Comparison of ENCODE assay signal across 21 cellular contexts in genomic region chr16:85753559-85753958, GRCh38. TPM values are rescaled to one million over a fixed set of nuclear protein-coding genes. Genes with fewer than 3 reads are reported as not detected.
DNase-seq lines count a peak whose midpoint lies in the region; ATAC-seq, FAIRE-seq and TF ChIP-seq lines count a peak whose summit lies in the region.
"Had no signal": no experiment of that assay in that cellular context is flagged by ENCODE, and none has a peak within 500 bp of the region (broad histone marks: within the 10 kb centered on the region; RNA-seq: fewer than 3 reads in every experiment).

No MANE protein-coding gene starts in this region.

- H3K27me3 Mint-ChIP-seq in type B pancreatic cell: peaks cover 40% of the 10 kb centered on the region

- dilution Hi-C loops in keratinocyte (cut with MboI; ENCODE audit: extremely low pct_ligation_motif_present, low sequenced_read_pairs): no loop called here

- H3K4me3 Mint-ChIP-seq in type B pancreatic cell: no peak overlapping the region
- H3K4me3 Mint-ChIP-seq: activated CD8-positive, alpha-beta memory T cell treated with anti-CD3 and anti-CD28 coated beads, Interleukin-2, amount 10 ng/mL, durations not matched to agents 7 days and 5 days; dendritic cell treated with granulocyte-macrophage colony-stimulating factor and Interleukin-4, amounts not matched to agents 40 ng/mL and 50 ng/mL, for 4 days; stimulated activated naive CD8-positive, alpha-beta T cell treated with anti-CD3 and anti-CD28 coated beads, Interleukin-15, amount 100 ng/mL, for 72 hours had no signal

- no peaks in the 10 kb centered on the region for H3K9me3 ChIP-seq in PC-3 (ENCODE audit: low read length)
- H3K9me3 ChIP-seq in keratinocyte (ENCODE audit: control insufficient read depth, low read depth, low read length): no peaks in the 10 kb centered on the region
- H3K9me3 ChIP-seq: HAP-1, lower lobe of right lung, upper lobe of right lung had no signal

- H3K27ac ChIP-seq in PC-3 (ENCODE audit: low read length) (0 out of 2 replicates have a peak overlapping the region, but pooled peaks have one; percentile 16), keratinocyte (ENCODE audit: control insufficient read depth, insufficient read depth, low read length) (peak overlapping the region; percentile 87)
- H3K27ac ChIP-seq: 22Rv1, lower lobe of right lung, upper lobe of right lung had no signal

- intact Hi-C loops in PC-3 (cut with micrococcal nuclease): no loop called here

- H3K4me3 ChIP-seq in PC-3 (ENCODE audit: low read length) (no peak overlapping the region), keratinocyte (ENCODE audit: control insufficient read depth in 2 of 3, extremely low read depth in 1 of 3, insufficient read depth in 2 of 3, low read depth in 1 of 3, low read length in 3 of 3) (no peak overlapping the region)
- H3K4me3 ChIP-seq: HAP-1, lower lobe of right lung, upper lobe of right lung had no signal

- peaks cover 12% of the 10 kb centered on the region for H3K4me1 Mint-ChIP-seq in type B pancreatic cell (ENCODE audit: unreplicated experiment)

- CTCF ChIA-PET in PC-3 (lab: Charles Lee): no interaction called here

- DNase-seq in DMS79 treated with DMSO at 0.1 percent for 48 hours (lab: John Stamatoyannopoulos, UW) (peak; percentile 32), DMS79 (lab: John Stamatoyannopoulos, UW) (no peak), PC-3 (peak; percentile 55), keratinocyte (ENCODE audit: low read depth, low spot score) (no peak), type B pancreatic cell (ENCODE audit: extremely low spot score, unreplicated experiment) (no peak), SHP77 (lab: John Stamatoyannopoulos, UW) (no peak), OCI-M2 (lab: John Stamatoyannopoulos, UW; ENCODE audit: unreplicated experiment) (no peak)
- DNase-seq: activated CD8-positive, alpha-beta memory T cell treated with anti-CD3 and anti-CD28 coated beads, Interleukin-2, amount 10 ng/mL, durations not matched to agents 7 days and 5 days; AML-193; GDM1; hippocampal formation; lower lobe of right lung; NCI-H748 treated with DMSO at 0.1 percent for 48 hours; stimulated activated naive CD8-positive, alpha-beta T cell treated with anti-CD3 and anti-CD28 coated beads, Interleukin-15, amount 100 ng/mL, for 72 hours; T-helper 9 cell; upper lobe of right lung had no signal

- TF ChIP-seq CTCF in PC-3 (conservative IDR thresholded peaks at IDR 0.05; ENCODE audit: low read depth, low read length) (no peak), keratinocyte (optimal IDR thresholded peaks at IDR 0.05 in 1 of 3, IDR thresholded peaks at IDR 0.05 in 1 of 3, conservative IDR thresholded peaks at IDR 0.05 in 1 of 3; ENCODE audit: extremely low read depth in 1 of 3, insufficient read depth in 2 of 3, low read length in 3 of 3) (no peak), type B pancreatic cell (conservative IDR thresholded peaks at IDR 0.05) (no peak)

- H3K27me3 ChIP-seq in PC-3 (ENCODE audit: low read length): no peaks in the 10 kb centered on the region
- no peaks in the 10 kb centered on the region for H3K27me3 ChIP-seq in keratinocyte (ENCODE audit: control insufficient read depth, extremely low read depth, insufficient read depth, low read length)
- H3K27me3 ChIP-seq: upper lobe of right lung had no signal

- H3K4me2 ChIP-seq in PC-3 (ENCODE audit: low read length) (peak overlapping the region; percentile 89), keratinocyte (ENCODE audit: control insufficient read depth, extremely low read depth, insufficient read depth, low read depth, low read length) (peak overlapping the region; percentile 98)

- H3K9me2 ChIP-seq in PC-3 (replicated peaks; ENCODE audit: low read length): no peaks in the 10 kb centered on the region

- no peak for ATAC-seq in PC-3
- no peak for ATAC-seq in HG02678 (IDR thresholded peaks at IDR 0.05; ENCODE audit: unreplicated experiment)
- ATAC-seq: activated CD8-positive, alpha-beta memory T cell treated with anti-CD3 and anti-CD28 coated beads, Interleukin-2, amount 10 ng/mL, durations not matched to agents 7 days and 5 days; stimulated activated naive CD8-positive, alpha-beta T cell treated with anti-CD3 and anti-CD28 coated beads, Interleukin-15, amount 100 ng/mL, for 72 hours; upper lobe of right lung had no signal

- H3K79me2 ChIP-seq in PC-3 (ENCODE audit: low read length): peaks cover 21% of the 10 kb centered on the region
- H3K79me2 ChIP-seq in keratinocyte (ENCODE audit: control insufficient read depth, insufficient read depth, low read length): peaks cover 19% of the 10 kb centered on the region

- no peaks in the 10 kb centered on the region for H3K9me3 Mint-ChIP-seq in type B pancreatic cell
- H3K9me3 Mint-ChIP-seq: dendritic cell treated with granulocyte-macrophage colony-stimulating factor and Interleukin-4, amounts not matched to agents 40 ng/mL and 50 ng/mL, for 4 days; stimulated activated naive CD8-positive, alpha-beta T cell treated with anti-CD3 and anti-CD28 coated beads, Interleukin-15, amount 100 ng/mL, for 72 hours had no signal

- no TSS peak for BruUV-seq in PC-3 (replicated peaks; lab: Mats Ljungman, UMichigan)

- H3K27ac Mint-ChIP-seq in type B pancreatic cell: peak overlapping the region; percentile 11
- H3K27ac Mint-ChIP-seq: activated CD8-positive, alpha-beta memory T cell treated with anti-CD3 and anti-CD28 coated beads, Interleukin-2, amount 10 ng/mL, durations not matched to agents 7 days and 5 days; dendritic cell treated with granulocyte-macrophage colony-stimulating factor and Interleukin-4, amounts not matched to agents 40 ng/mL and 50 ng/mL, for 4 days; stimulated activated naive CD8-positive, alpha-beta T cell treated with anti-CD3 and anti-CD28 coated beads, Interleukin-15, amount 100 ng/mL, for 72 hours had no signal

- POLR2A ChIA-PET in PC-3 (lab: Charles Lee; ENCODE audit: unreplicated experiment): no interaction called here

- H3K9ac ChIP-seq in PC-3 (ENCODE audit: low read length) (no peak overlapping the region), keratinocyte (ENCODE audit: control insufficient read depth, extremely low read depth, insufficient read depth, low read length) (peak overlapping the region; percentile 10)

- H3K36me3 Mint-ChIP-seq in type B pancreatic cell: no peaks in the 10 kb centered on the region
- H3K36me3 Mint-ChIP-seq: activated CD8-positive, alpha-beta memory T cell treated with anti-CD3 and anti-CD28 coated beads, Interleukin-2, amount 10 ng/mL, durations not matched to agents 7 days and 5 days had no signal

- no peaks in the 10 kb centered on the region for H4K20me1 ChIP-seq in PC-3 (ENCODE audit: low read length)
- peaks cover 3% of the 10 kb centered on the region for H4K20me1 ChIP-seq in keratinocyte (ENCODE audit: control insufficient read depth, extremely low read depth, insufficient read depth, low read length)

- no peak for FAIRE-seq in keratinocyte (lab: Jason Lieb, UNC)
- FAIRE-seq: islet of Langerhans had no signal

- H2AFZ ChIP-seq in PC-3 (ENCODE audit: low read length) (no peak overlapping the region), keratinocyte (ENCODE audit: control insufficient read depth, low read length) (no peak overlapping the region)

- no peaks in the 10 kb centered on the region for H3K36me3 ChIP-seq in PC-3 (ENCODE audit: low read depth, low read length)
- peaks cover 0 to 8% of the 10 kb centered on the region in 2 experiments for H3K36me3 ChIP-seq in keratinocyte (ENCODE audit: control insufficient read depth in 2 of 2, extremely low read depth in 1 of 2, insufficient read depth in 2 of 2, low read length in 2 of 2)
- H3K36me3 ChIP-seq: HAP-1, lower lobe of right lung, upper lobe of right lung had no signal

- H3F3A ChIP-seq in PC-3 (ENCODE audit: low read length, unreplicated experiment): no peaks in the 10 kb centered on the region

- H3K4me1 ChIP-seq in PC-3 (ENCODE audit: insufficient read depth, low read length) (peaks cover 41% of the 10 kb centered on the region), keratinocyte (ENCODE audit: control insufficient read depth, extremely low read depth, insufficient read depth, low read length) (peaks cover 62% of the 10 kb centered on the region)

- no peaks in the 10 kb centered on the region for H3K9me1 ChIP-seq in keratinocyte (ENCODE audit: control insufficient read depth, extremely low read depth, insufficient read depth, low read length)

RNA-seq across cellular contexts. Expression of gene C16orf74, which starts 2.7 kb away (rescaled TPM):
- total RNA-seq in PC-3 (2014; rRNA removed) (64.6 and 71.0 TPM in 2 replicates), type B pancreatic cell (ENCODE audit: low replicate concordance) (3.1 and 4.9 TPM in 2 replicates)
- 35.3 to 53.6 TPM (median 45.8 TPM) in 3 replicates for polyA plus RNA-seq in keratinocyte
- 14.1 TPM for polyA plus RNA-seq in keratinocyte (2011; ENCODE audit: low read depth)
- 29.0 and 71.4 TPM in 2 replicates for polyA plus RNA-seq in keratinocyte (2011; cell fraction: cytosol; rRNA removed)
- polyA plus RNA-seq in keratinocyte (2011; cell fraction: nucleus; rRNA removed): 32.2 and 45.5 TPM in 2 replicates
- 31.9 and 73.1 TPM in 2 replicates for polyA plus RNA-seq in keratinocyte (2012; ENCODE audit: low replicate concordance)
- polyA minus RNA-seq in keratinocyte: 11.5 to 31.4 TPM (median 12.1 TPM) in 3 replicates
- 25.9 TPM for polyA minus RNA-seq in keratinocyte (2011; cell fraction: cytosol; rRNA and poly(A)+ RNA removed)
- polyA minus RNA-seq in keratinocyte (2011; cell fraction: nucleus; rRNA and poly(A)+ RNA removed): 12.1 and 16.5 TPM in 2 replicates

RNA-seq across cellular contexts. Expression of gene EMC8, which starts 45.8 kb away (rescaled TPM):
- total RNA-seq in PC-3 (2014; rRNA removed): 42.6 and 46.1 TPM in 2 replicates
- 37.5 to 50.3 TPM (median 38.5 TPM) in 3 replicates for polyA plus RNA-seq in keratinocyte
- 18.7 TPM for polyA plus RNA-seq in keratinocyte (2011; ENCODE audit: low read depth)
- polyA plus RNA-seq in keratinocyte (2011; cell fraction: cytosol; rRNA removed): 33.1 and 40.8 TPM in 2 replicates
- polyA plus RNA-seq in keratinocyte (2011; cell fraction: nucleus; rRNA removed): 26.8 and 32.8 TPM in 2 replicates
- polyA plus RNA-seq in keratinocyte (2012; ENCODE audit: low replicate concordance): 24.4 and 32.1 TPM in 2 replicates
- 42.8 to 54.1 TPM (median 45.9 TPM) in 3 replicates for polyA minus RNA-seq in keratinocyte
- 49.5 TPM for polyA minus RNA-seq in keratinocyte (2011; cell fraction: cytosol; rRNA and poly(A)+ RNA removed)
- 13.3 and 23.6 TPM in 2 replicates for polyA minus RNA-seq in keratinocyte (2011; cell fraction: nucleus; rRNA and poly(A)+ RNA removed)
- total RNA-seq in type B pancreatic cell (ENCODE audit: low replicate concordance): 34.8 and 41.4 TPM in 2 replicates

RNA-seq across cellular contexts. Expression of gene COX4I1, which starts 45.9 kb away (rescaled TPM):
- 539 and 598 TPM in 2 replicates for total RNA-seq in PC-3 (2014; rRNA removed)
- 712 to 809 TPM (median 781 TPM) in 3 replicates for polyA plus RNA-seq in keratinocyte
- polyA plus RNA-seq in keratinocyte (2011; ENCODE audit: low read depth): 501 TPM
- polyA plus RNA-seq in keratinocyte (2011; cell fraction: cytosol; rRNA removed): 427 and 741 TPM in 2 replicates
- 321 and 366 TPM in 2 replicates for polyA plus RNA-seq in keratinocyte (2011; cell fraction: nucleus; rRNA removed)
- 501 and 674 TPM in 2 replicates for polyA plus RNA-seq in keratinocyte (2012; ENCODE audit: low replicate concordance)
- 242 to 333 TPM (median 249 TPM) in 3 replicates for polyA minus RNA-seq in keratinocyte
- 266 TPM for polyA minus RNA-seq in keratinocyte (2011; cell fraction: cytosol; rRNA and poly(A)+ RNA removed)
- 54.6 and 72.2 TPM in 2 replicates for polyA minus RNA-seq in keratinocyte (2011; cell fraction: nucleus; rRNA and poly(A)+ RNA removed)
- 524 and 674 TPM in 2 replicates for total RNA-seq in type B pancreatic cell (ENCODE audit: low replicate concordance)

Comparison
In these comparisons a context has a peak if more than half of its experiments do, and no peak if none do; other contexts are left out.
1. DNase-seq: peak in DMS79 treated with DMSO at 0.1 percent for 48 hours (single experiment) and PC-3 (single experiment); none in DMS79 (single experiment), keratinocyte (single experiment), type B pancreatic cell (single experiment), SHP77 (0 of 2) and OCI-M2 (single experiment).
2. RNA of gene C16orf74, which starts 2.7 kb away (total RNA-seq): 64.6 to 71.0 TPM in PC-3; 3.1 to 4.9 TPM in type B pancreatic cell; every median in the first group is over 10 times any median in the second.